14 cellular contexts compared by ENCODE assay signal in genomic region chr14:97369901-97370300, GRCh38.
DNase-seq lines count a peak whose midpoint lies in the region; ATAC-seq lines count a peak whose summit lies in the region.
"Had no signal": no experiment of that assay in that cellular context is flagged by ENCODE, and none has a peak within 500 bp of the region (broad histone marks: within the 10 kb centered on the region; RNA-seq: fewer than 3 reads in every experiment).

No MANE protein-coding gene starts in this region.

- H3K27me3 Mint-ChIP-seq in activated T-helper 17 cell treated with anti-CD3 and anti-CD28 coated beads, Interleukin-2, amount 50 U/mL, for 72 hours: no peaks in the 10 kb centered on the region
- H3K27me3 Mint-ChIP-seq: B cell; CD4-positive, alpha-beta T cell had no signal

- peaks cover 10% of the 10 kb centered on the region for H3K4me1 Mint-ChIP-seq in activated T-helper 17 cell treated with anti-CD3 and anti-CD28 coated beads, Interleukin-2, amount 50 U/mL, for 72 hours
- H3K4me1 Mint-ChIP-seq: B cell had no signal

- peak; percentile 66 for ATAC-seq in activated T-helper 17 cell treated with anti-CD3 and anti-CD28 coated beads, Interleukin-2, amount 50 U/mL, for 72 hours (replicated peaks)
- ATAC-seq: GM23338 had no signal

- no peaks in the 10 kb centered on the region for H3K9me3 Mint-ChIP-seq in activated T-helper 17 cell treated with anti-CD3 and anti-CD28 coated beads, Interleukin-2, amount 50 U/mL, for 72 hours
- H3K9me3 Mint-ChIP-seq: CD4-positive, alpha-beta T cell; GM23338 had no signal

- no peaks in the 10 kb centered on the region for H3K36me3 Mint-ChIP-seq in activated T-helper 17 cell treated with anti-CD3 and anti-CD28 coated beads, Interleukin-2, amount 50 U/mL, for 72 hours (ENCODE audit: low read depth)

- H3K27ac Mint-ChIP-seq in activated T-helper 17 cell treated with anti-CD3 and anti-CD28 coated beads, Interleukin-2, amount 50 U/mL, for 72 hours: no peak overlapping the region
- H3K27ac Mint-ChIP-seq: B cell; CD4-positive, alpha-beta T cell had no signal

- H3K4me3 Mint-ChIP-seq in activated T-helper 17 cell treated with anti-CD3 and anti-CD28 coated beads, Interleukin-2, amount 50 U/mL, for 72 hours: no peak overlapping the region
- H3K4me3 Mint-ChIP-seq: B cell; CD4-positive, alpha-beta T cell; GM23338 had no signal

- DNase-seq in Daoy (ENCODE audit: low read depth) (peak; percentile 41), M059J (ENCODE audit: low read depth) (peak; percentile 5), RKO (ENCODE audit: low spot score) (peak; percentile 3), NCI-H446 (lab: John Stamatoyannopoulos, UW) (no peak), NCI-H1048 (lab: John Stamatoyannopoulos, UW) (no peak), putamen (ENCODE audit: low spot score) (no peak)
- DNase-seq: Caco-2; CD4-positive, alpha-beta T cell; GDM1; HCEC 1CT; IMR-90 had no signal

Comparison
In these comparisons a context has a peak if more than half of its experiments do, and no peak if none do; other contexts are left out.
1. DNase-seq: peak in Daoy (single experiment), M059J (single experiment) and RKO (single experiment); none in NCI-H446 (0 of 2), NCI-H1048 (single experiment) and putamen (single experiment).